In genomic region chr11:122253541-122254317, GRCh38 we compare ENCODE assay signal across 12 cellular contexts.
A peak's percentile ranks its signal among the peaks of the same experiment; 100 is the strongest.
DNase-seq lines count a peak whose midpoint lies in the region; ATAC-seq, FAIRE-seq and TF ChIP-seq lines count a peak whose summit lies in the region.
"Had no signal": no experiment of that assay in that cellular context is flagged by ENCODE, and none has a peak within 500 bp of the region (broad histone marks: within the 10 kb centered on the region; RNA-seq: fewer than 3 reads in every experiment).

No MANE protein-coding gene starts in this region.

- no peaks in the 10 kb centered on the region for H3K79me1 ChIP-seq in IMR-90 (ENCODE audit: low read depth in 1 of 2, low read length in 2 of 2)

- H2AFZ ChIP-seq in IMR-90 (replicated peaks; ENCODE audit: low read length, poor library complexity) = no peak overlapping the region

- no peak overlapping the region for H4K5ac ChIP-seq in IMR-90 (ENCODE audit: low read depth, low read length)

- in situ Hi-C loops in IMR-90 (cut with MboI; ENCODE audit: low sequenced_read_pairs) = no loop called here
- in situ Hi-C loops in KBM-7 (cut with MboI; ENCODE audit: low pct_unique_long_range_greater_than_20kb, low sequenced_read_pairs) = no loop called here

- H3K36me3 Mint-ChIP-seq in progenitor cell of endocrine pancreas (ENCODE audit: insufficient read depth) = no peaks in the 10 kb centered on the region
- H3K36me3 Mint-ChIP-seq: activated naive CD4-positive, alpha-beta T cell treated with anti-CD3 and anti-CD28 coated beads, Interleukin-2, amount 10 ng/mL, durations not matched to agents 7 days and 5 days had no signal

- H3K4me1 ChIP-seq in IMR-90 (ENCODE audit: control insufficient read depth, insufficient read depth, low read length) (peaks cover 3% of the 10 kb centered on the region; the same call in 1 of the 2 replicates), foreskin keratinocyte (peaks cover 22% of the 10 kb centered on the region), pancreas (peaks cover 0 to 10% (median 5%) of the 10 kb centered on the region in 3 donors)

- CTCF ChIA-PET in IMR-90 (lab: Yijun Ruan, JAX) = interaction anchor here (1.2 kb wide), 1 partner anchor 9 kb away, joined by 3 read pairs; no protein-coding TSS in a partner anchor

- 0 out of 2 replicates have a peak overlapping the region, but pooled peaks have one; percentile 62 for H3K14ac ChIP-seq in IMR-90 (replicated peaks; ENCODE audit: low read depth, low read length)

- peak; percentile 65 for ATAC-seq in IMR-90 (ENCODE audit: low read depth)
- ATAC-seq in foreskin keratinocyte = peak; percentile 45
- ATAC-seq in pancreas = peak; percentile 69 to 91 (median 90)
- no peak for ATAC-seq in HG03045 (IDR thresholded peaks at IDR 0.05; ENCODE audit: unreplicated experiment)

- no peak overlapping the region for H3K18ac ChIP-seq in IMR-90 (ENCODE audit: low read depth, low read length)

- H4K8ac ChIP-seq in IMR-90 (ENCODE audit: low read depth in 2 of 2, low read length in 2 of 2) = 0 out of 4 replicates have a peak overlapping the region, but pooled peaks of 1 of the 2 experiments have one; percentile 24

- no peak overlapping the region for H3K27ac ChIP-seq in IMR-90 (ENCODE audit: insufficient read depth, low read length)
- no peak overlapping the region for H3K27ac ChIP-seq in foreskin keratinocyte
- peak overlapping the region in 2 of 4 donors; percentile 19 to 40 for H3K27ac ChIP-seq in pancreas

- no peak overlapping the region for H3K9ac ChIP-seq in IMR-90 (ENCODE audit: low read depth, low read length)

- no peak overlapping the region for H3K4me2 ChIP-seq in IMR-90 (ENCODE audit: low read depth, low read length)

- TF ChIP-seq CTCF in IMR-90 (conservative IDR thresholded peaks at IDR 0.05; ENCODE audit: low read depth, low read length) (no peak), foreskin keratinocyte (conservative IDR thresholded peaks at IDR 0.05) (no peak), pancreas (IDR thresholded peaks at IDR 0.05) (no peak), GM10266 (IDR thresholded peaks at IDR 0.05; ENCODE audit: control insufficient read depth, insufficient read depth, low read depth, missing control alignments) (no peak), progenitor cell of endocrine pancreas (IDR thresholded peaks at IDR 0.05; ENCODE audit: unreplicated experiment) (no peak)

- no peaks in the 10 kb centered on the region for H3K9me1 ChIP-seq in IMR-90 (ENCODE audit: insufficient read depth, low read length)

- H2AK9ac ChIP-seq in IMR-90 (replicated peaks; ENCODE audit: low read depth, low read length, poor library complexity) = no peak overlapping the region

- H3K27me3 ChIP-seq in IMR-90 (ENCODE audit: control insufficient read depth, insufficient read depth, low read length) (no peaks in the 10 kb centered on the region), foreskin keratinocyte (no peaks in the 10 kb centered on the region), pancreas (no peaks in the 10 kb centered on the region)

- no peak overlapping the region for H3K27ac Mint-ChIP-seq in progenitor cell of endocrine pancreas
- H3K27ac Mint-ChIP-seq: activated CD4-positive, alpha-beta T cell treated with anti-CD3 and anti-CD28 coated beads, Interleukin-2, amount 10 ng/mL, durations not matched to agents 7 days and 5 days; activated naive CD4-positive, alpha-beta T cell treated with anti-CD3 and anti-CD28 coated beads, Interleukin-2, amount 10 ng/mL, durations not matched to agents 7 days and 5 days had no signal

- H3K4ac ChIP-seq in IMR-90 (ENCODE audit: low read depth, low read length) = no peak overlapping the region

- no peak for TF ChIP-seq POLR2A in IMR-90 (IDR thresholded peaks at IDR 0.05; ENCODE audit: low read depth, low read length)

- H3K4me3 ChIP-seq in IMR-90 (ENCODE audit: insufficient read depth, low read depth, low read length) (no peak overlapping the region), pancreas (no peak overlapping the region)

- no peak overlapping the region for H3K4me3 Mint-ChIP-seq in progenitor cell of endocrine pancreas (ENCODE audit: low read depth)
- H3K4me3 Mint-ChIP-seq: activated CD4-positive, alpha-beta T cell treated with anti-CD3 and anti-CD28 coated beads, Interleukin-2, amount 10 ng/mL, durations not matched to agents 7 days and 5 days; activated naive CD4-positive, alpha-beta T cell treated with anti-CD3 and anti-CD28 coated beads, Interleukin-2, amount 10 ng/mL, durations not matched to agents 7 days and 5 days had no signal

- H3K9me3 Mint-ChIP-seq in progenitor cell of endocrine pancreas (ENCODE audit: low read depth) = peaks cover 11% of the 10 kb centered on the region
- H3K9me3 Mint-ChIP-seq: activated CD4-positive, alpha-beta T cell treated with anti-CD3 and anti-CD28 coated beads, Interleukin-2, amount 10 ng/mL, durations not matched to agents 7 days and 5 days; activated naive CD4-positive, alpha-beta T cell treated with anti-CD3 and anti-CD28 coated beads, Interleukin-2, amount 10 ng/mL, durations not matched to agents 7 days and 5 days had no signal

- H3K9me3 ChIP-seq in IMR-90 (ENCODE audit: control insufficient read depth, insufficient read depth, low read length) = peaks cover 2% of the 10 kb centered on the region; the same call in 1 of the 2 replicates
- no peaks in the 10 kb centered on the region for H3K9me3 ChIP-seq in pancreas

- H2BK15ac ChIP-seq in IMR-90 (ENCODE audit: low read depth, low read length) = no peak overlapping the region

- H2BK20ac ChIP-seq in IMR-90 (ENCODE audit: low read depth, low read length) = no peak overlapping the region

- no peak for FAIRE-seq in pancreas (lab: Jason Lieb, UNC)
- FAIRE-seq: D721Med had no signal

- H3K56ac ChIP-seq in IMR-90 (ENCODE audit: extremely low read depth, insufficient read depth, low read length) = no peak overlapping the region

- DNase-seq in IMR-90 (peak; percentile 52), SKM-1 treated with dmso at 0.1 percent for 144 hours (lab: John Stamatoyannopoulos, UW; ENCODE audit: unreplicated experiment) (peak; percentile 73), foreskin keratinocyte (peak; percentile 72 to 89), pancreas (peak in 2 of 6 donors; percentile 11 to 25), GM10266 (ENCODE audit: extremely low spot score) (no peak), progenitor cell of endocrine pancreas (ENCODE audit: low spot score, unreplicated experiment) (no peak), KBM-7 (no peak)
- DNase-seq: activated CD4-positive, alpha-beta T cell treated with anti-CD3 and anti-CD28 coated beads, Interleukin-2, amount 10 ng/mL, durations not matched to agents 7 days and 5 days; activated naive CD4-positive, alpha-beta T cell treated with anti-CD3 and anti-CD28 coated beads, Interleukin-2, amount 10 ng/mL, durations not matched to agents 7 days and 5 days; occipital lobe had no signal

- no peaks in the 10 kb centered on the region for H4K20me1 ChIP-seq in IMR-90 (ENCODE audit: insufficient read depth, low read length)

- peaks cover 2% of the 10 kb centered on the region for H3K4me1 Mint-ChIP-seq in progenitor cell of endocrine pancreas (ENCODE audit: low read depth)
- H3K4me1 Mint-ChIP-seq: activated CD4-positive, alpha-beta T cell treated with anti-CD3 and anti-CD28 coated beads, Interleukin-2, amount 10 ng/mL, durations not matched to agents 7 days and 5 days; activated naive CD4-positive, alpha-beta T cell treated with anti-CD3 and anti-CD28 coated beads, Interleukin-2, amount 10 ng/mL, durations not matched to agents 7 days and 5 days had no signal

- H3K36me3 ChIP-seq in IMR-90 (ENCODE audit: control insufficient read depth, insufficient read depth, low read length) = peaks cover 7% of the 10 kb centered on the region
- H3K36me3 ChIP-seq in pancreas = no peaks in the 10 kb centered on the region

- intact Hi-C loops in IMR-90 (cut with micrococcal nuclease) = no loop called here
- intact Hi-C loops in pancreas (cut with DNase I) = no loop called here

- no TSS peak for BruUV-seq in IMR-90 (replicated peaks; lab: Mats Ljungman, UMichigan)

- H2AK5ac ChIP-seq in IMR-90 (ENCODE audit: low read depth, low read length) = no peak overlapping the region

- no peak overlapping the region for H3K23ac ChIP-seq in IMR-90 (ENCODE audit: low read depth, low read length)

- WGBS in IMR-90 (ENCODE audit: extremely low coverage in 2 of 2, insufficient read length in 1 of 2), 2 experiments = 17% methylated on average over 2 of the region's 5 CpGs; no CpG with 5 or more reads in 1 of the 2 experiments
- 12 to 17% methylated on average over 5 of the region's 5 CpGs for WGBS in pancreas, 2 donors

- POLR2A ChIA-PET in IMR-90 (lab: Charles Lee; ENCODE audit: unreplicated experiment) = no interaction called here

- TF ChIP-seq RAD21 in IMR-90 (IDR thresholded peaks at IDR 0.05; ENCODE audit: low read length) = no peak

- no peaks in the 10 kb centered on the region for H3K27me3 Mint-ChIP-seq in progenitor cell of endocrine pancreas
- H3K27me3 Mint-ChIP-seq: activated naive CD4-positive, alpha-beta T cell treated with anti-CD3 and anti-CD28 coated beads, Interleukin-2, amount 10 ng/mL, durations not matched to agents 7 days and 5 days had no signal

- dilution Hi-C loops in IMR-90 (cut with HindIII; ENCODE audit: low sequenced_read_pairs, unreplicated experiment) = no loop called here

- H2BK5ac ChIP-seq in IMR-90 (ENCODE audit: low read depth, low read length, poor library complexity, severe bottlenecking) = no peak overlapping the region

- no peak overlapping the region for H4K91ac ChIP-seq in IMR-90 (ENCODE audit: insufficient read depth, low read depth, low read length)

- no peak overlapping the region for H2BK120ac ChIP-seq in IMR-90 (ENCODE audit: low read depth, low read length)

TF ChIP-seq in IMR-90, 13 proteins besides CTCF, POLR2A, EP300 and RAD21 (continues in another document):
- TF ChIP-seq MAFK (IDR thresholded peaks at IDR 0.05; ENCODE audit: low read depth, low read length) (no peak), FOS (IDR thresholded peaks at IDR 0.05; ENCODE audit: low read depth, low read length) (no peak), CEBPB (IDR thresholded peaks at IDR 0.05; ENCODE audit: low read depth, low read length) (no peak), SMC3 (IDR thresholded peaks at IDR 0.05; ENCODE audit: low read depth, low read length) (no peak), CHD1 (IDR thresholded peaks at IDR 0.05; ENCODE audit: low read depth, low read length) (no peak), MXI1 (IDR thresholded peaks at IDR 0.05; ENCODE audit: borderline replicate concordance, low read depth, low read length) (no peak), NFE2L2 (IDR thresholded peaks at IDR 0.05; ENCODE audit: low read depth, low read length) (no peak), BHLHE40 (IDR thresholded peaks at IDR 0.05; ENCODE audit: low read depth, low read length) (no peak), MAZ (IDR thresholded peaks at IDR 0.05; ENCODE audit: borderline replicate concordance, low read depth, low read length) (no peak), RCOR1 (IDR thresholded peaks at IDR 0.05; ENCODE audit: insufficient replicate concordance, low read length) (no peak)

Comparison
In these comparisons a context has a peak if more than half of its experiments do, and no peak if none do; other contexts are left out.
1. DNase-seq: peak in IMR-90 (single experiment), SKM-1 treated with dmso at 0.1 percent for 144 hours (single experiment) and foreskin keratinocyte (2 of 2); none in GM10266 (single experiment), progenitor cell of endocrine pancreas (single experiment) and KBM-7 (single experiment).